Comparison of ENCODE assay signal across 8 cellular contexts in the genomic region with DNA sequence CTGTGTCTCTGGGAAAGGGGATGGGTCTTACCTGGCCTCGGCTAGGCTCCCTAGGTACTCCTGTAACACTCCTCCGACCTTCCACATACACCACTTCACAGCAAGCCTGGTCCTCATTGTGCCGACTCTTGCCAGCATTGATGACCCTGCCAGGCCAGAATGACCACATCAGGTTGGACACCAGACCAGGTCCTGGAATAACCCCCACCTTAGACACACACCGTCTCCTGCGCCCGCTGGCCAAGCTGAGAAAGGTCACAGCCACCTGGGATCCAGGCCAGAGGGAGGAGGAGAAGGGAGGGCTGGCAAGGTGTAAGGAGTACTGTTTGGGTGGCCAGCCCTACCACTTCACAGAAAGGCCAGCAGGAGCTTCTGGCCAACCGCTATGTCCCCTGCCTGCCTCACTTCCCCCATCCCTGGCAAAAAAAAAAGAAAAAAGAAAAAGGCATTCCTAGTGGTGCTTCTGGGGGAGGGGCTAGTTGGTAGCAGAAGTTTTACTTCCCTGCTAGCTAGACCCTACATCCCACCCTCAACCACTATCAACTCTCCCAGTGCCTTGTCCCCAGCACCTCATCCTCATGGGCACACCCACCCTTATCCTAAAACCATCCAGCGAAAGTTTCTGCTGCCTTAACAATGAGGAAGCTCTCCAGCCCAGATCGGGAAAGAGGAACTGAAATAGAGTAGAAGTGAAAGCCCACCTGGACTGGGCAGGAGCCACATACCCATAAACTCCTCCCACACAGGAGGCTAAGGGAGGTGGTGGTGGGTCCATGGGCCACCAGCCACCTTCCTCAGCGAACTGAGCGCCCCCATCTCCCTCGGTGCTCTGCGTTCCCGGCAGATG. TPM values are rescaled to one million over a fixed set of nuclear protein-coding genes. Genes with fewer than 3 reads are reported as not detected.
DNase-seq lines count a peak whose midpoint lies in the region; ATAC-seq, FAIRE-seq and TF ChIP-seq lines count a peak whose summit lies in the region.

No MANE protein-coding gene starts in this region.

- H2AFZ ChIP-seq in HepG2 (ENCODE audit: low read length) = no peak overlapping the region

- no TSS peak for BruUV-seq in HepG2 (replicated peaks; lab: Mats Ljungman, UMichigan)

- TF ChIP-seq EP300 in HepG2 (IDR thresholded peaks at IDR 0.05; ENCODE audit: low read depth in 2 of 2, low read length in 2 of 2) (no peak), HepG2 (CRISPR knock-in tag; IDR thresholded peaks at IDR 0.05; ENCODE audit: borderline replicate concordance) (no peak), transverse colon (IDR thresholded peaks at IDR 0.05; ENCODE audit: low read depth) (no peak)

- in situ Hi-C loops in HepG2 (cut with HindIII; ENCODE audit: extremely low pct_ligation_motif_present, low pct_unique_long_range_greater_than_20kb) (loop anchor here (25.0 kb wide), 1 partner anchor 324 kb away; no protein-coding TSS in a partner anchor), transverse colon (cut with MboI; ENCODE audit: low pct_ligation_motif_present in 1 of 4, low pct_unique_long_range_greater_than_20kb in 1 of 4, low sequenced_read_pairs in 3 of 4) (loop anchor here in 2 of 4 donors (10.0 to 25.0 kb wide), 2 partner anchors 99 to 349 kb away; a partner anchor contains a TSS)

- no peak for TF ChIP-seq POLR2A in GM12891 (IDR thresholded peaks at IDR 0.05; ENCODE audit: low read depth, low read length)
- TF ChIP-seq POLR2A in HepG2 (IDR thresholded peaks at IDR 0.05; ENCODE audit: insufficient read depth in 1 of 2, low read depth in 2 of 2, low read length in 2 of 2) = no peak
- no peak for TF ChIP-seq POLR2A in transverse colon (IDR thresholded peaks at IDR 0.05)

- POLR2A ChIA-PET in activated CD8-positive, alpha-beta T cell treated with anti-CD3 and anti-CD28 coated beads, Interleukin-2, amount 10 ng/mL, durations not matched to agents 7 days and 5 days (lab: Charles Lee) = interaction anchor here (0.7 to 2.7 kb wide), 2 partner anchors 93 to 96 kb away, joined by 3 to 10 read pairs; no protein-coding TSS in a partner anchor
- POLR2A ChIA-PET in HepG2 (lab: Yijun Ruan, JAX) = interaction anchor here (0.5 to 0.9 kb wide), 2 partner anchors 9 to 169 kb away, joined by 3 read pairs; no protein-coding TSS in a partner anchor

- no peaks in the 10 kb centered on the region for H3K79me2 ChIP-seq in HepG2 (ENCODE audit: insufficient read depth, low read length)

- H3K27ac Mint-ChIP-seq in activated CD8-positive, alpha-beta T cell treated with anti-CD3 and anti-CD28 coated beads, Interleukin-2, amount 10 ng/mL, durations not matched to agents 7 days and 5 days = no peak overlapping the region

- peak overlapping the region; percentile 60 for H3K4me3 Mint-ChIP-seq in activated CD8-positive, alpha-beta T cell treated with anti-CD3 and anti-CD28 coated beads, Interleukin-2, amount 10 ng/mL, durations not matched to agents 7 days and 5 days

- peaks cover 5% of the 10 kb centered on the region; the same call in 1 of the 2 replicates for H4K20me1 ChIP-seq in HepG2 (ENCODE audit: insufficient read depth, low read length)

- DNase-seq in GM12891 (ENCODE audit: insufficient read length, low spot score) (peak; percentile 49), HepG2 (ENCODE audit: low spot score) (no peak), transverse colon (no peak), HK-2 (ENCODE audit: unreplicated experiment) (no peak)
- DNase-seq in activated CD8-positive, alpha-beta T cell treated with anti-CD3 and anti-CD28 coated beads, Interleukin-2, amount 10 ng/mL, durations not matched to agents 7 days and 5 days = no peak

- peaks cover 28% of the 10 kb centered on the region for H3K4me1 Mint-ChIP-seq in activated CD8-positive, alpha-beta T cell treated with anti-CD3 and anti-CD28 coated beads, Interleukin-2, amount 10 ng/mL, durations not matched to agents 7 days and 5 days (ENCODE audit: low read depth)

- 26% methylated on average over 8 of the region's 14 CpGs for WGBS in HepG2 (ENCODE audit: low lambda C conversion rate)
- 62 to 80% methylated on average over 1 to 14 of the region's 14 CpGs for WGBS in transverse colon (ENCODE audit: low coverage in 1 of 2), 2 donors

- H3K36me3 ChIP-seq in HepG2 (replicated peaks in 1 of 2; ENCODE audit: control insufficient read depth in 1 of 2, insufficient read depth in 2 of 2, low read length in 2 of 2) (no peaks in the 10 kb centered on the region), transverse colon (no peaks in the 10 kb centered on the region)

- intact Hi-C loops in HepG2 (cut with micrococcal nuclease; ENCODE audit: unreplicated experiment) = loop anchor here (2.0 kb wide), 1 partner anchor 359 kb away; a partner anchor contains a TSS
- intact Hi-C loops in transverse colon (cut with DNase I; ENCODE audit: low total_unique reads) = loop anchor here (10.0 kb wide), 1 partner anchor 361 kb away; a partner anchor contains a TSS

- H3K27me3 Mint-ChIP-seq in activated CD8-positive, alpha-beta T cell treated with anti-CD3 and anti-CD28 coated beads, Interleukin-2, amount 10 ng/mL, durations not matched to agents 7 days and 5 days (ENCODE audit: low read depth) = peaks cover 36% of the 10 kb centered on the region

- H3K36me3 Mint-ChIP-seq in activated CD8-positive, alpha-beta T cell treated with anti-CD3 and anti-CD28 coated beads, Interleukin-2, amount 10 ng/mL, durations not matched to agents 7 days and 5 days (ENCODE audit: low read depth) = no peaks in the 10 kb centered on the region

- peak overlapping the region; percentile 81 for H3K4me2 ChIP-seq in HepG2 (ENCODE audit: low read depth, low read length)

- H3K9me3 ChIP-seq in HepG2 (ENCODE audit: low read length) (no peaks in the 10 kb centered on the region), transverse colon (no peaks in the 10 kb centered on the region)

- H3K4me1 ChIP-seq in HepG2 (ENCODE audit: insufficient read depth, low read length) (peaks cover 30% of the 10 kb centered on the region), transverse colon (peaks cover 0 to 34% (median 23%) of the 10 kb centered on the region in 4 donors)

- CTCF ChIA-PET in activated CD8-positive, alpha-beta T cell treated with anti-CD3 and anti-CD28 coated beads, Interleukin-2, amount 10 ng/mL, durations not matched to agents 7 days and 5 days (lab: Charles Lee) = interaction anchor here (1.4 to 9.8 kb wide), 6 partner anchors 8 to 323 kb away, joined by 3 to 173 read pairs (median 22); a partner anchor contains a TSS
- CTCF ChIA-PET in HepG2 (lab: Yijun Ruan, JAX; ENCODE audit: low intra/inter-chr PET ratio, low total read pairs) = no interaction called here

- ATAC-seq in HG03103 (IDR thresholded peaks at IDR 0.05; ENCODE audit: low read depth, unreplicated experiment) (peak; percentile 28), HepG2 (no peak), HG02623 (IDR thresholded peaks at IDR 0.05; ENCODE audit: unreplicated experiment) (no peak), HG03432 (IDR thresholded peaks at IDR 0.05; ENCODE audit: unreplicated experiment) (no peak)
- no peak for ATAC-seq in activated CD8-positive, alpha-beta T cell treated with anti-CD3 and anti-CD28 coated beads, Interleukin-2, amount 10 ng/mL, durations not matched to agents 7 days and 5 days

- H3K27me3 ChIP-seq in HepG2 (ENCODE audit: control insufficient read depth in 1 of 2, insufficient read depth in 2 of 2, low read length in 2 of 2) (peaks cover 11 to 59% of the 10 kb centered on the region in 2 experiments), transverse colon (no peaks in the 10 kb centered on the region)

- FAIRE-seq in GM12891 (lab: Jason Lieb, UNC) = peak; percentile 40
- FAIRE-seq in HepG2 (lab: Jason Lieb, UNC) = no peak

- H3K9ac ChIP-seq in HepG2 (ENCODE audit: insufficient read depth, low read depth, low read length) = no peak overlapping the region

- TF ChIP-seq CTCF in HepG2 (CRISPR knock-in tag; IDR thresholded peaks at IDR 0.05) (no peak), transverse colon (IDR thresholded peaks at IDR 0.05) (no peak)

- no peak for TF ChIP-seq RAD21 in HepG2 (CRISPR knock-in tag; IDR thresholded peaks at IDR 0.05)

- H3K27ac ChIP-seq in HepG2 (ENCODE audit: extremely low read length, insufficient read depth, low read length) = no peak overlapping the region
- H3K27ac ChIP-seq in transverse colon = no peak overlapping the region

- H3K4me3 ChIP-seq in HepG2 (replicated peaks in 1 of 3; ENCODE audit: insufficient read depth in 1 of 3, low read depth in 2 of 3, low read length in 3 of 3) = peak overlapping the region; percentile 52 to 75 (median 54)
- H3K4me3 ChIP-seq in transverse colon = peak overlapping the region; percentile 16 to 61 (median 54)

- no peaks in the 10 kb centered on the region for H3K9me3 Mint-ChIP-seq in activated CD8-positive, alpha-beta T cell treated with anti-CD3 and anti-CD28 coated beads, Interleukin-2, amount 10 ng/mL, durations not matched to agents 7 days and 5 days (ENCODE audit: insufficient read depth)

RNA-seq across cellular contexts. Expression of a gene that starts 1.4 kb away (rescaled TPM):
- 0.44 TPM for polyA plus RNA-seq in GM12891 (2012; ENCODE audit: low read depth, missing spikeins)
- total RNA-seq in activated CD8-positive, alpha-beta T cell treated with anti-CD3 and anti-CD28 coated beads, Interleukin-2, amount 10 ng/mL, durations not matched to agents 7 days and 5 days = not detected
- total RNA-seq in HepG2 (2016; rRNA removed; fragmentation: Illumina TruSeq; extraction: Trizol) (0.07 TPM in 1 of 2 replicates, not detected in the other), transverse colon (1 to 10 TPM in 1 of 4 donors, under 1 TPM in 1, not detected in 2; 0.68 to 1.7 TPM)
- total RNA-seq in HepG2 (2016; cell fraction: cytosol; rRNA removed; fragmentation: Illumina TruSeq; extraction: Trizol; ENCODE audit: low read depth) = not detected in 2 replicates
- 0.09 and 0.11 TPM in 2 replicates for total RNA-seq in HepG2 (2016; cell fraction: insoluble cytoplasmic fraction; rRNA removed; fragmentation: Illumina TruSeq; extraction: Trizol)
- total RNA-seq in HepG2 (2016; cell fraction: membrane; rRNA removed; fragmentation: Illumina TruSeq; extraction: Trizol) = 0.12 TPM in 1 of 2 replicates, not detected in the other
- total RNA-seq in HepG2 (2016; cell fraction: nucleus; rRNA removed; fragmentation: Illumina TruSeq; extraction: Trizol) = not detected in 2 replicates
- polyA plus RNA-seq in HepG2 (2011; rRNA removed) = 0.22 and 0.50 TPM in 2 replicates
- polyA plus RNA-seq in HepG2 (2011; cell fraction: cytosol; rRNA removed) = 0.36 and 0.40 TPM in 2 replicates
- 1.2 TPM in 2 replicates for polyA plus RNA-seq in HepG2 (2011; cell fraction: nucleus; rRNA removed)
- polyA plus RNA-seq in HepG2 (2012) = 0.32 and 0.37 TPM in 2 replicates
- polyA plus RNA-seq in HepG2 (2016; cell fraction: cytosol; fragmentation: Illumina TruSeq; extraction: Trizol; ENCODE audit: low read depth) = not detected in 2 replicates
- polyA plus RNA-seq in HepG2 (2016; cell fraction: insoluble cytoplasmic fraction; fragmentation: Illumina TruSeq; extraction: Trizol; ENCODE audit: low read depth) = not detected in 2 replicates
- 0.09 TPM in 1 of 2 replicates, not detected in the other for polyA plus RNA-seq in HepG2 (2016; cell fraction: membrane; fragmentation: Illumina TruSeq; extraction: Trizol; ENCODE audit: low read depth)
- polyA plus RNA-seq in HepG2 (2016; cell fraction: nucleus; fragmentation: Illumina TruSeq; extraction: Trizol; ENCODE audit: insufficient read depth, low read depth) = not detected in 2 replicates
- 0.30 and 0.49 TPM in 2 replicates for polyA minus RNA-seq in HepG2 (2011; rRNA and poly(A)+ RNA removed; ENCODE audit: low replicate concordance)
- not detected in 2 replicates for polyA minus RNA-seq in HepG2 (2011; cell fraction: cytosol; rRNA and poly(A)+ RNA removed)
- not detected in 2 replicates for polyA minus RNA-seq in HepG2 (2011; cell fraction: nucleus; rRNA and poly(A)+ RNA removed)

RNA-seq across cellular contexts. Expression of a gene that starts 6.8 kb away (rescaled TPM):
- 267 TPM for polyA plus RNA-seq in GM12891 (2012; ENCODE audit: low read depth, missing spikeins)
- 10 to 100 TPM; 85.6 to 93.8 TPM for total RNA-seq in activated CD8-positive, alpha-beta T cell treated with anti-CD3 and anti-CD28 coated beads, Interleukin-2, amount 10 ng/mL, durations not matched to agents 7 days and 5 days
- total RNA-seq in HepG2 (2016; rRNA removed; fragmentation: Illumina TruSeq; extraction: Trizol) (64.3 and 67.4 TPM in 2 replicates), transverse colon (100 to 1,000 TPM; 438 to 737 (median 617) TPM)
- 40.7 and 41.9 TPM in 2 replicates for total RNA-seq in HepG2 (2016; cell fraction: cytosol; rRNA removed; fragmentation: Illumina TruSeq; extraction: Trizol; ENCODE audit: low read depth)
- total RNA-seq in HepG2 (2016; cell fraction: insoluble cytoplasmic fraction; rRNA removed; fragmentation: Illumina TruSeq; extraction: Trizol) = 68.8 and 78.0 TPM in 2 replicates
- 52.1 and 54.9 TPM in 2 replicates for total RNA-seq in HepG2 (2016; cell fraction: membrane; rRNA removed; fragmentation: Illumina TruSeq; extraction: Trizol)
- 31.5 and 32.7 TPM in 2 replicates for total RNA-seq in HepG2 (2016; cell fraction: nucleus; rRNA removed; fragmentation: Illumina TruSeq; extraction: Trizol)
- 182 and 203 TPM in 2 replicates for polyA plus RNA-seq in HepG2 (2011; rRNA removed)
- 242 and 267 TPM in 2 replicates for polyA plus RNA-seq in HepG2 (2011; cell fraction: cytosol; rRNA removed)
- 113 and 161 TPM in 2 replicates for polyA plus RNA-seq in HepG2 (2011; cell fraction: nucleus; rRNA removed)
- 110 and 146 TPM in 2 replicates for polyA plus RNA-seq in HepG2 (2012)
- polyA plus RNA-seq in HepG2 (2016; cell fraction: cytosol; fragmentation: Illumina TruSeq; extraction: Trizol; ENCODE audit: low read depth) = 46.2 and 50.8 TPM in 2 replicates
- polyA plus RNA-seq in HepG2 (2016; cell fraction: insoluble cytoplasmic fraction; fragmentation: Illumina TruSeq; extraction: Trizol; ENCODE audit: low read depth) = 85.4 and 98.1 TPM in 2 replicates
- polyA plus RNA-seq in HepG2 (2016; cell fraction: membrane; fragmentation: Illumina TruSeq; extraction: Trizol; ENCODE audit: low read depth) = 52.0 and 55.8 TPM in 2 replicates
- 65.0 and 66.7 TPM in 2 replicates for polyA plus RNA-seq in HepG2 (2016; cell fraction: nucleus; fragmentation: Illumina TruSeq; extraction: Trizol; ENCODE audit: insufficient read depth, low read depth)
- polyA minus RNA-seq in HepG2 (2011; rRNA and poly(A)+ RNA removed; ENCODE audit: low replicate concordance) = 93.1 and 215 TPM in 2 replicates
- 55.3 and 74.0 TPM in 2 replicates for polyA minus RNA-seq in HepG2 (2011; cell fraction: cytosol; rRNA and poly(A)+ RNA removed)
- 47.8 and 64.6 TPM in 2 replicates for polyA minus RNA-seq in HepG2 (2011; cell fraction: nucleus; rRNA and poly(A)+ RNA removed)

RNA-seq across cellular contexts. Expression of a gene that starts 39.2 kb away (rescaled TPM):
- polyA plus RNA-seq in GM12891 (2012; ENCODE audit: low read depth, missing spikeins) = 59.1 TPM
- 100 to 1,000 TPM; 120 TPM for total RNA-seq in activated CD8-positive, alpha-beta T cell treated with anti-CD3 and anti-CD28 coated beads, Interleukin-2, amount 10 ng/mL, durations not matched to agents 7 days and 5 days
- total RNA-seq in HepG2 (2016; rRNA removed; fragmentation: Illumina TruSeq; extraction: Trizol) = 38.0 and 56.4 TPM in 2 replicates
- total RNA-seq in HepG2 (2016; cell fraction: cytosol; rRNA removed; fragmentation: Illumina TruSeq; extraction: Trizol; ENCODE audit: low read depth) = 8.9 and 12.9 TPM in 2 replicates
- 38.3 and 56.0 TPM in 2 replicates for total RNA-seq in HepG2 (2016; cell fraction: insoluble cytoplasmic fraction; rRNA removed; fragmentation: Illumina TruSeq; extraction: Trizol)
- 16.5 and 18.1 TPM in 2 replicates for total RNA-seq in HepG2 (2016; cell fraction: membrane; rRNA removed; fragmentation: Illumina TruSeq; extraction: Trizol)
- 73.8 and 86.8 TPM in 2 replicates for total RNA-seq in HepG2 (2016; cell fraction: nucleus; rRNA removed; fragmentation: Illumina TruSeq; extraction: Trizol)
- polyA plus RNA-seq in HepG2 (2011; rRNA removed) = 58.2 and 70.6 TPM in 2 replicates
- polyA plus RNA-seq in HepG2 (2011; cell fraction: cytosol; rRNA removed) = 29.1 and 29.4 TPM in 2 replicates
- polyA plus RNA-seq in HepG2 (2011; cell fraction: nucleus; rRNA removed) = 312 and 401 TPM in 2 replicates
- 49.6 and 55.9 TPM in 2 replicates for polyA plus RNA-seq in HepG2 (2012)
- 11.5 and 13.4 TPM in 2 replicates for polyA plus RNA-seq in HepG2 (2016; cell fraction: cytosol; fragmentation: Illumina TruSeq; extraction: Trizol; ENCODE audit: low read depth)
- polyA plus RNA-seq in HepG2 (2016; cell fraction: insoluble cytoplasmic fraction; fragmentation: Illumina TruSeq; extraction: Trizol; ENCODE audit: low read depth) = 53.0 and 64.1 TPM in 2 replicates
- polyA plus RNA-seq in HepG2 (2016; cell fraction: membrane; fragmentation: Illumina TruSeq; extraction: Trizol; ENCODE audit: low read depth) = 20.2 and 20.9 TPM in 2 replicates
- polyA plus RNA-seq in HepG2 (2016; cell fraction: nucleus; fragmentation: Illumina TruSeq; extraction: Trizol; ENCODE audit: insufficient read depth, low read depth) = 253 and 261 TPM in 2 replicates
- 73.5 and 79.2 TPM in 2 replicates for polyA minus RNA-seq in HepG2 (2011; rRNA and poly(A)+ RNA removed; ENCODE audit: low replicate concordance)
- polyA minus RNA-seq in HepG2 (2011; cell fraction: cytosol; rRNA and poly(A)+ RNA removed) = 22.2 and 39.1 TPM in 2 replicates
- 92.0 and 96.2 TPM in 2 replicates for polyA minus RNA-seq in HepG2 (2011; cell fraction: nucleus; rRNA and poly(A)+ RNA removed)
- total RNA-seq in transverse colon = 100 to 1,000 TPM in 1 of 4 donors, 10 to 100 TPM in 3; 22.1 to 129 (median 76.9) TPM
